9 cellular contexts compared by ENCODE assay signal in the genomic region with DNA sequence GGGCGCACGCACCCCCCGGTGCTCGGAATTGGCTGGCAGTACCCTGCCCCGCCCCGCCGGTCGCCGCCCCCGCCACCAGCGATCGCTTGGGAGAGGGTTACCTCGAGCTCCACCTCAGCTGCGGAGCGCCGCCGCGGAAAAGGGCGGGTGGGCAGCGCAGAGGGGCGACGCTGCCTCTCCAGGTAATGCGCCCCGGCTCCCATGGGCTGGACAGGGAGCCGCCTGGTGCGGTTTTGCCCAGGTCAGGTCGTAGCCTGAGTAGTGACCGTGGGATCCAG. TPM values are rescaled to one million over a fixed set of nuclear protein-coding genes. Genes with fewer than 3 reads are reported as not detected.
A peak's percentile ranks its signal among the peaks of the same experiment; 100 is the strongest.
DNase-seq lines count a peak whose midpoint lies in the region; TF ChIP-seq lines count a peak whose summit lies in the region.
"Had no signal": no experiment of that assay in that cellular context is flagged by ENCODE, and none has a peak within 500 bp of the region (broad histone marks: within the 10 kb centered on the region; RNA-seq: fewer than 3 reads in every experiment).

No MANE protein-coding gene starts in this region.

- H3K4me1 Mint-ChIP-seq in nephron = peaks cover 41% of the 10 kb centered on the region

- peaks cover 15% of the 10 kb centered on the region for H3K36me3 Mint-ChIP-seq in nephron (ENCODE audit: low read depth)

- peak overlapping the region in 2 of 3 experiments; percentile 56 to 84 for H3K27ac Mint-ChIP-seq in nephron

- DNase-seq in DMS 273 (lab: John Stamatoyannopoulos, UW; ENCODE audit: unreplicated experiment) (peak; percentile 46), DMS 273 treated with DMSO at 0.1 percent for 48 hours (lab: John Stamatoyannopoulos, UW) (no peak), epithelial cell of proximal tubule (ENCODE audit: low read depth) (no peak), H4 (ENCODE audit: low spot score) (no peak), superior temporal gyrus (ENCODE audit: extremely low spot score) (no peak)
- DNase-seq in activated CD8-positive, alpha-beta memory T cell treated with anti-CD3 and anti-CD28 coated beads, Interleukin-2, amount 50 U/mL, for 48 hours = peak; percentile 81

- peak overlapping the region; percentile 99 for H3K4me3 ChIP-seq in epithelial cell of proximal tubule (ENCODE audit: low read depth, low read length)

- H3K9me3 Mint-ChIP-seq in nephron = no peaks in the 10 kb centered on the region

- H3K27me3 Mint-ChIP-seq in nephron (ENCODE audit: low read depth) = no peaks in the 10 kb centered on the region

- peak overlapping the region; percentile 82 for H3K27ac ChIP-seq in temporal lobe (ENCODE audit: low read depth, low read length)
- H3K27ac ChIP-seq: 22Rv1 had no signal

- no peak for TF ChIP-seq CTCF in epithelial cell of proximal tubule (conservative IDR thresholded peaks at IDR 0.05; ENCODE audit: low read depth, low read length)
- TF ChIP-seq CTCF in nephron (IDR thresholded peaks at IDR 0.05; ENCODE audit: unreplicated experiment in 3 of 3) = no peak

- peak overlapping the region; percentile 93 to 99 (median 97) for H3K4me3 Mint-ChIP-seq in nephron

RNA-seq across cellular contexts. Expression of a gene that starts 1.3 kb away (rescaled TPM):
- total RNA-seq in epithelial cell of proximal tubule = 31.3 and 54.9 TPM in 2 replicates
- total RNA-seq in temporal lobe = 20.9 TPM
- total RNA-seq in H4 (2014; rRNA removed; shearing (Covaris generic)) = 11.3 and 12.4 TPM in 2 replicates

Comparison
In these comparisons a context has a peak if more than half of its experiments do, and no peak if none do; other contexts are left out.
1. DNase-seq: peak in DMS 273 (single experiment) and activated CD8-positive, alpha-beta memory T cell treated with anti-CD3 and anti-CD28 coated beads, Interleukin-2, amount 50 U/mL, for 48 hours (single experiment); none in DMS 273 treated with DMSO at 0.1 percent for 48 hours (single experiment), epithelial cell of proximal tubule (single experiment), H4 (single experiment) and superior temporal gyrus (single experiment).